ENCODE assay signal across 11 cellular contexts in genomic region chr3:160395297-160395696, GRCh38. TPM values are rescaled to one million over a fixed set of nuclear protein-coding genes. Genes with fewer than 3 reads are reported as not detected.
DNase-seq lines count a peak whose midpoint lies in the region; ATAC-seq, FAIRE-seq and TF ChIP-seq lines count a peak whose summit lies in the region.
"Had no signal": no experiment of that assay in that cellular context is flagged by ENCODE, and none has a peak within 500 bp of the region (broad histone marks: within the 10 kb centered on the region; RNA-seq: fewer than 3 reads in every experiment).

No MANE protein-coding gene starts in this region.

- no peaks in the 10 kb centered on the region for H3K27me3 ChIP-seq in body of pancreas
- no peaks in the 10 kb centered on the region; a peak in 1 of 5 replicates for H3K27me3 ChIP-seq in HepG2 (ENCODE audit: control insufficient read depth in 1 of 2, insufficient read depth in 2 of 2, low read length in 2 of 2)
- H3K27me3 ChIP-seq: vagina had no signal

- no peak for TF ChIP-seq CTCF in body of pancreas (IDR thresholded peaks at IDR 0.05)
- TF ChIP-seq CTCF in neural crest cell (conservative IDR thresholded peaks at IDR 0.05): no peak
- no peak for TF ChIP-seq CTCF in HepG2 (CRISPR knock-in tag; IDR thresholded peaks at IDR 0.05)

- no peak overlapping the region for H2AFZ ChIP-seq in HepG2 (ENCODE audit: low read length)

- BruUV-seq in HepG2 (replicated peaks; lab: Mats Ljungman, UMichigan): no TSS peak

- no peak for TF ChIP-seq POLR2A in body of pancreas (IDR thresholded peaks at IDR 0.05)
- TF ChIP-seq POLR2A in HepG2 (IDR thresholded peaks at IDR 0.05; ENCODE audit: insufficient read depth in 1 of 2, low read depth in 2 of 2, low read length in 2 of 2): no peak

- H3K4me1 Mint-ChIP-seq in neural crest cell: peaks cover 20% of the 10 kb centered on the region

- no peak overlapping the region for H3K4me2 ChIP-seq in HepG2 (ENCODE audit: low read depth, low read length)

- H3K36me3 Mint-ChIP-seq in neural crest cell (ENCODE audit: low read depth): no peaks in the 10 kb centered on the region
- H3K36me3 Mint-ChIP-seq: memory B cell had no signal

- POLR2A ChIA-PET in HepG2 (lab: Yijun Ruan, JAX): no interaction called here
- POLR2A ChIA-PET in HEK293T (lab: Yijun Ruan, JAX): no interaction called here

- no peak for FAIRE-seq in HepG2 (lab: Jason Lieb, UNC)

- H3K36me3 ChIP-seq in body of pancreas (replicated peaks in 1 of 2; ENCODE audit: insufficient read depth in 1 of 2, low read depth in 2 of 2) (no peaks in the 10 kb centered on the region), HepG2 (replicated peaks in 1 of 2; ENCODE audit: control insufficient read depth in 1 of 2, insufficient read depth in 2 of 2, low read length in 2 of 2) (no peaks in the 10 kb centered on the region)
- H3K36me3 ChIP-seq: vagina had no signal

- no peaks in the 10 kb centered on the region for H3K9me3 ChIP-seq in body of pancreas
- H3K9me3 ChIP-seq in HepG2 (ENCODE audit: low read length): no peaks in the 10 kb centered on the region
- H3K9me3 ChIP-seq: vagina had no signal

- no peak overlapping the region for H3K9ac ChIP-seq in HepG2 (ENCODE audit: insufficient read depth, low read depth, low read length)

- intact Hi-C loops in body of pancreas (cut with DNase I) (no loop called here), HepG2 (cut with micrococcal nuclease; ENCODE audit: unreplicated experiment) (no loop called here)

- H3K4me3 Mint-ChIP-seq in neural crest cell: peak overlapping the region; percentile 29
- H3K4me3 Mint-ChIP-seq: memory B cell had no signal

- H3K27me3 Mint-ChIP-seq in neural crest cell (ENCODE audit: low read depth): peaks cover 4% of the 10 kb centered on the region
- H3K27me3 Mint-ChIP-seq: memory B cell had no signal

- peak; percentile 63 for DNase-seq in GM04503 (ENCODE audit: low read depth)
- peak; percentile 38 for DNase-seq in NCI-H1105 treated with DMSO at 0.1 percent for 48 hours (lab: John Stamatoyannopoulos, UW)
- DNase-seq in body of pancreas: peak in 3 of 4 donors; percentile 38 to 40 (median 40)
- no peak for DNase-seq in neural crest cell (ENCODE audit: low read depth, low spot score)
- DNase-seq in HepG2 (ENCODE audit: low spot score): no peak
- no peak for DNase-seq in HEK293T (ENCODE audit: extremely low spot score)
- DNase-seq in dedifferentiated amniotic fluid mesenchymal stem cell (ENCODE audit: extremely low spot score): no peak
- DNase-seq: DMS79 treated with DMSO at 0.1 percent for 48 hours had no signal

- TF ChIP-seq EP300 in HepG2 (IDR thresholded peaks at IDR 0.05; ENCODE audit: low read depth in 2 of 2, low read length in 2 of 2) (no peak), HepG2 (CRISPR knock-in tag; IDR thresholded peaks at IDR 0.05; ENCODE audit: borderline replicate concordance) (no peak)

- H3K79me2 ChIP-seq in HepG2 (ENCODE audit: insufficient read depth, low read length): peaks cover 27% of the 10 kb centered on the region

- CTCF ChIA-PET in HepG2 (lab: Yijun Ruan, JAX; ENCODE audit: low intra/inter-chr PET ratio, low total read pairs) (no interaction called here), HEK293T (lab: Yijun Ruan, JAX) (no interaction called here)

- no peak overlapping the region for H3K27ac Mint-ChIP-seq in neural crest cell (ENCODE audit: unreplicated experiment)
- H3K27ac Mint-ChIP-seq: memory B cell had no signal

- H4K20me1 ChIP-seq in HepG2 (ENCODE audit: insufficient read depth, low read length): no peaks in the 10 kb centered on the region

- no peak for ATAC-seq in body of pancreas
- no peak for ATAC-seq in HG03378 (IDR thresholded peaks at IDR 0.05; ENCODE audit: unreplicated experiment)
- ATAC-seq in HepG2: no peak

- in situ Hi-C loops in HepG2 (cut with HindIII; ENCODE audit: extremely low pct_ligation_motif_present, low pct_unique_long_range_greater_than_20kb): no loop called here

- H3K27ac ChIP-seq in body of pancreas (peak overlapping the region in 3 of 4 donors; percentile 39 to 71 (median 51)), HepG2 (ENCODE audit: extremely low read length, insufficient read depth, low read length) (no peak overlapping the region)
- H3K27ac ChIP-seq: vagina had no signal

- H3K4me1 ChIP-seq in body of pancreas (peaks cover 6% of the 10 kb centered on the region), HepG2 (ENCODE audit: insufficient read depth, low read length) (peaks cover 16% of the 10 kb centered on the region)

- H3K9me3 Mint-ChIP-seq in neural crest cell: no peaks in the 10 kb centered on the region
- H3K9me3 Mint-ChIP-seq: memory B cell had no signal

- H3K4me3 ChIP-seq in body of pancreas (no peak overlapping the region), HepG2 (replicated peaks in 1 of 3; ENCODE audit: insufficient read depth in 1 of 3, low read depth in 2 of 3, low read length in 3 of 3) (no peak overlapping the region)
- H3K4me3 ChIP-seq: vagina had no signal

- TF ChIP-seq RAD21 in HepG2 (CRISPR knock-in tag; IDR thresholded peaks at IDR 0.05): no peak

RNA-seq across cellular contexts. Expression of gene IFT80, which starts 3.7 kb away (rescaled TPM):
- total RNA-seq in body of pancreas (10 to 100 TPM; 15.5 to 31.6 TPM), neural crest cell (38.4 and 45.7 TPM in 2 replicates), HepG2 (2016; rRNA removed; fragmentation: Illumina TruSeq; extraction: Trizol) (15.7 and 21.4 TPM in 2 replicates)
- total RNA-seq in HepG2 (2016; cell fraction: cytosol; rRNA removed; fragmentation: Illumina TruSeq; extraction: Trizol; ENCODE audit: low read depth): 13.2 and 13.4 TPM in 2 replicates
- total RNA-seq in HepG2 (2016; cell fraction: insoluble cytoplasmic fraction; rRNA removed; fragmentation: Illumina TruSeq; extraction: Trizol): 18.4 and 19.8 TPM in 2 replicates
- total RNA-seq in HepG2 (2016; cell fraction: membrane; rRNA removed; fragmentation: Illumina TruSeq; extraction: Trizol): 11.8 and 13.7 TPM in 2 replicates
- total RNA-seq in HepG2 (2016; cell fraction: nucleus; rRNA removed; fragmentation: Illumina TruSeq; extraction: Trizol): 23.1 and 27.3 TPM in 2 replicates
- polyA plus RNA-seq in HepG2 (2011; rRNA removed): 8.6 and 11.4 TPM in 2 replicates
- polyA plus RNA-seq in HepG2 (2011; cell fraction: cytosol; rRNA removed): 2.1 and 3.8 TPM in 2 replicates
- polyA plus RNA-seq in HepG2 (2011; cell fraction: nucleus; rRNA removed): 14.1 and 16.0 TPM in 2 replicates
- polyA plus RNA-seq in HepG2 (2012): 9.9 and 12.0 TPM in 2 replicates
- polyA plus RNA-seq in HepG2 (2016; cell fraction: cytosol; fragmentation: Illumina TruSeq; extraction: Trizol; ENCODE audit: low read depth): 0.86 and 0.87 TPM in 2 replicates
- polyA plus RNA-seq in HepG2 (2016; cell fraction: insoluble cytoplasmic fraction; fragmentation: Illumina TruSeq; extraction: Trizol; ENCODE audit: low read depth): 11.9 and 14.1 TPM in 2 replicates
- polyA plus RNA-seq in HepG2 (2016; cell fraction: membrane; fragmentation: Illumina TruSeq; extraction: Trizol; ENCODE audit: low read depth): 3.3 and 3.9 TPM in 2 replicates
- polyA plus RNA-seq in HepG2 (2016; cell fraction: nucleus; fragmentation: Illumina TruSeq; extraction: Trizol; ENCODE audit: insufficient read depth, low read depth): 45.6 and 47.5 TPM in 2 replicates
- 3.5 and 7.7 TPM in 2 replicates for polyA minus RNA-seq in HepG2 (2011; rRNA and poly(A)+ RNA removed; ENCODE audit: low replicate concordance)
- 11.2 and 11.4 TPM in 2 replicates for polyA minus RNA-seq in HepG2 (2011; cell fraction: cytosol; rRNA and poly(A)+ RNA removed)
- polyA minus RNA-seq in HepG2 (2011; cell fraction: nucleus; rRNA and poly(A)+ RNA removed): 32.2 and 33.3 TPM in 2 replicates

RNA-seq across cellular contexts. Expression of gene SMC4, which starts 4.2 kb away (rescaled TPM):
- total RNA-seq in body of pancreas (10 to 100 TPM; 12.5 to 35.6 TPM), neural crest cell (175 and 180 TPM in 2 replicates), HepG2 (2016; rRNA removed; fragmentation: Illumina TruSeq; extraction: Trizol) (74.3 and 95.5 TPM in 2 replicates)
- total RNA-seq in HepG2 (2016; cell fraction: cytosol; rRNA removed; fragmentation: Illumina TruSeq; extraction: Trizol; ENCODE audit: low read depth): 17.3 and 21.1 TPM in 2 replicates
- total RNA-seq in HepG2 (2016; cell fraction: insoluble cytoplasmic fraction; rRNA removed; fragmentation: Illumina TruSeq; extraction: Trizol): 73.4 and 93.4 TPM in 2 replicates
- 21.8 and 22.6 TPM in 2 replicates for total RNA-seq in HepG2 (2016; cell fraction: membrane; rRNA removed; fragmentation: Illumina TruSeq; extraction: Trizol)
- total RNA-seq in HepG2 (2016; cell fraction: nucleus; rRNA removed; fragmentation: Illumina TruSeq; extraction: Trizol): 146 and 159 TPM in 2 replicates
- 11.3 and 19.2 TPM in 2 replicates for polyA plus RNA-seq in HepG2 (2011; rRNA removed)
- polyA plus RNA-seq in HepG2 (2011; cell fraction: cytosol; rRNA removed): 7.0 and 7.5 TPM in 2 replicates
- 40.4 and 51.2 TPM in 2 replicates for polyA plus RNA-seq in HepG2 (2011; cell fraction: nucleus; rRNA removed)
- polyA plus RNA-seq in HepG2 (2012): 24.6 and 42.3 TPM in 2 replicates
- 2.4 and 3.2 TPM in 2 replicates for polyA plus RNA-seq in HepG2 (2016; cell fraction: cytosol; fragmentation: Illumina TruSeq; extraction: Trizol; ENCODE audit: low read depth)
- 86.5 and 87.7 TPM in 2 replicates for polyA plus RNA-seq in HepG2 (2016; cell fraction: insoluble cytoplasmic fraction; fragmentation: Illumina TruSeq; extraction: Trizol; ENCODE audit: low read depth)
- polyA plus RNA-seq in HepG2 (2016; cell fraction: membrane; fragmentation: Illumina TruSeq; extraction: Trizol; ENCODE audit: low read depth): 7.4 and 11.1 TPM in 2 replicates
- polyA plus RNA-seq in HepG2 (2016; cell fraction: nucleus; fragmentation: Illumina TruSeq; extraction: Trizol; ENCODE audit: insufficient read depth, low read depth): 234 and 235 TPM in 2 replicates
- polyA minus RNA-seq in HepG2 (2011; rRNA and poly(A)+ RNA removed; ENCODE audit: low replicate concordance): 13.1 and 61.1 TPM in 2 replicates
- 8.1 and 11.8 TPM in 2 replicates for polyA minus RNA-seq in HepG2 (2011; cell fraction: cytosol; rRNA and poly(A)+ RNA removed)
- 124 and 194 TPM in 2 replicates for polyA minus RNA-seq in HepG2 (2011; cell fraction: nucleus; rRNA and poly(A)+ RNA removed)

RNA-seq across cellular contexts. Expression of gene TRIM59, which starts 54.3 kb away (rescaled TPM):
- 1 to 10 TPM in 1 of 2 donors, under 1 TPM in 1; 0.99 to 2.1 TPM for total RNA-seq in body of pancreas
- total RNA-seq in neural crest cell: 39.0 and 47.4 TPM in 2 replicates
- total RNA-seq in HepG2 (2016; rRNA removed; fragmentation: Illumina TruSeq; extraction: Trizol): 3.2 and 4.1 TPM in 2 replicates
- total RNA-seq in HepG2 (2016; cell fraction: cytosol; rRNA removed; fragmentation: Illumina TruSeq; extraction: Trizol; ENCODE audit: low read depth): 0.62 and 0.91 TPM in 2 replicates
- 2.5 and 4.0 TPM in 2 replicates for total RNA-seq in HepG2 (2016; cell fraction: insoluble cytoplasmic fraction; rRNA removed; fragmentation: Illumina TruSeq; extraction: Trizol)
- 2.5 and 2.9 TPM in 2 replicates for total RNA-seq in HepG2 (2016; cell fraction: membrane; rRNA removed; fragmentation: Illumina TruSeq; extraction: Trizol)
- total RNA-seq in HepG2 (2016; cell fraction: nucleus; rRNA removed; fragmentation: Illumina TruSeq; extraction: Trizol): 2.6 TPM in 2 replicates
- 0.91 and 1.3 TPM in 2 replicates for polyA plus RNA-seq in HepG2 (2011; rRNA removed)
- 0.40 and 0.79 TPM in 2 replicates for polyA plus RNA-seq in HepG2 (2011; cell fraction: cytosol; rRNA removed)
- polyA plus RNA-seq in HepG2 (2011; cell fraction: nucleus; rRNA removed): 0.48 and 0.62 TPM in 2 replicates
- polyA plus RNA-seq in HepG2 (2012): 0.97 and 1.5 TPM in 2 replicates
- polyA plus RNA-seq in HepG2 (2016; cell fraction: cytosol; fragmentation: Illumina TruSeq; extraction: Trizol; ENCODE audit: low read depth): 0.18 and 0.19 TPM in 2 replicates
- 1.6 TPM in 2 replicates for polyA plus RNA-seq in HepG2 (2016; cell fraction: insoluble cytoplasmic fraction; fragmentation: Illumina TruSeq; extraction: Trizol; ENCODE audit: low read depth)
- 0.60 and 0.63 TPM in 2 replicates for polyA plus RNA-seq in HepG2 (2016; cell fraction: membrane; fragmentation: Illumina TruSeq; extraction: Trizol; ENCODE audit: low read depth)
- polyA plus RNA-seq in HepG2 (2016; cell fraction: nucleus; fragmentation: Illumina TruSeq; extraction: Trizol; ENCODE audit: insufficient read depth, low read depth): 2.7 and 2.9 TPM in 2 replicates
- 0.92 and 2.9 TPM in 2 replicates for polyA minus RNA-seq in HepG2 (2011; rRNA and poly(A)+ RNA removed; ENCODE audit: low replicate concordance)
- polyA minus RNA-seq in HepG2 (2011; cell fraction: cytosol; rRNA and poly(A)+ RNA removed): 1.6 TPM in 2 replicates
- polyA minus RNA-seq in HepG2 (2011; cell fraction: nucleus; rRNA and poly(A)+ RNA removed): 2.1 and 3.1 TPM in 2 replicates

Comparison
In these comparisons a context has a peak if more than half of its experiments do, and no peak if none do; other contexts are left out.
1. DNase-seq: peak in GM04503 (single experiment), NCI-H1105 treated with DMSO at 0.1 percent for 48 hours (single experiment) and body of pancreas (3 of 4); none in neural crest cell (single experiment), HepG2 (single experiment), HEK293T (single experiment) and dedifferentiated amniotic fluid mesenchymal stem cell (single experiment).